17 cellular contexts compared by ENCODE assay signal in genomic region chr12:20489645-20490044, GRCh38.
DNase-seq lines count a peak whose midpoint lies in the region; ATAC-seq, FAIRE-seq and TF ChIP-seq lines count a peak whose summit lies in the region.
"Had no signal": no experiment of that assay in that cellular context is flagged by ENCODE, and none has a peak within 500 bp of the region (broad histone marks: within the 10 kb centered on the region; RNA-seq: fewer than 3 reads in every experiment).

No MANE protein-coding gene starts in this region.

- CTCF ChIA-PET in A549 (lab: Yijun Ruan, JAX): interaction anchor here (0.9 kb wide), 1 partner anchor 11 kb away, joined by 3 read pairs; no protein-coding TSS in a partner anchor

- POLR2A ChIA-PET in A549 (lab: Yijun Ruan, JAX): no interaction called here

- FAIRE-seq in A549 (lab: Jason Lieb, UNC): no peak
- FAIRE-seq in D721Med (lab: Jason Lieb, UNC): no peak
- no peak for FAIRE-seq in small intestine (lab: Jason Lieb, UNC)

- no peak for TF ChIP-seq CTCF in A549 (IDR thresholded peaks at IDR 0.05)
- TF ChIP-seq CTCF in HFFc6 (IDR thresholded peaks at IDR 0.05): no peak
- TF ChIP-seq CTCF in choroid plexus epithelial cell (conservative IDR thresholded peaks at IDR 0.05; ENCODE audit: low read depth, low read length): no peak
- TF ChIP-seq CTCF in osteocyte (IDR thresholded peaks at IDR 0.05): no peak
- no peak for TF ChIP-seq CTCF in D721Med (IDR thresholded peaks at IDR 0.05; ENCODE audit: insufficient read depth, missing control alignments)

- H3K27ac ChIP-seq in A549 (peak overlapping the region; percentile 80 to 90), small intestine (ENCODE audit: low read depth in 1 of 2, low read length in 1 of 2) (no peak overlapping the region)

- H3K27me3 ChIP-seq in small intestine (ENCODE audit: control insufficient read depth in 2 of 2, insufficient read depth in 2 of 2, low read length in 2 of 2): no peaks in the 10 kb centered on the region

- peak; percentile 41 to 59; a peak in 4 of 5 replicates for TF ChIP-seq RAD21 in A549 (conservative IDR thresholded peaks at IDR 0.05 in 1 of 2, IDR thresholded peaks at IDR 0.05 in 1 of 2)

- no peak for TF ChIP-seq POLR2A in A549 (IDR thresholded peaks at IDR 0.05; ENCODE audit: low read length)

- H3K27me3 Mint-ChIP-seq in HFFc6 (ENCODE audit: insufficient read depth): peaks cover 3% of the 10 kb centered on the region
- no peaks in the 10 kb centered on the region for H3K27me3 Mint-ChIP-seq in osteocyte (ENCODE audit: unreplicated experiment)

- H3K27ac Mint-ChIP-seq in HFFc6 (0 out of 2 replicates have a peak overlapping the region, but pooled peaks have one; percentile 10), osteocyte (ENCODE audit: unreplicated experiment) (peak overlapping the region; percentile 69)

- peaks cover 93% of the 10 kb centered on the region for H3K4me1 Mint-ChIP-seq in HFFc6 (ENCODE audit: low read depth)
- peaks cover 87% of the 10 kb centered on the region for H3K4me1 Mint-ChIP-seq in osteocyte (ENCODE audit: unreplicated experiment)

- H3K4me3 Mint-ChIP-seq in HFFc6 (no peak overlapping the region), osteocyte (ENCODE audit: unreplicated experiment) (no peak overlapping the region)

- WGBS in A549 (ENCODE audit: missing lambda C conversion rate): 20% methylated on average over 1 of the region's 1 CpG
- WGBS in small intestine, 3 donors: 67 to 81% (median 68%) methylated on average over 1 of the region's 1 CpG

- H3K4me3 ChIP-seq in A549 (no peak overlapping the region), choroid plexus epithelial cell (ENCODE audit: low read depth, low read length) (no peak overlapping the region), small intestine (ENCODE audit: low read depth in 1 of 2, low read length in 2 of 2) (no peak overlapping the region)
- H3K4me3 ChIP-seq: HAP-1 had no signal

- peak in 1 of 2 experiments; percentile 91 for DNase-seq in A549 (ENCODE audit: low read depth in 1 of 2, low spot score in 1 of 2)
- DNase-seq in HFFc6: no peak
- DNase-seq in choroid plexus epithelial cell (ENCODE audit: low read depth): peak; percentile 36
- DNase-seq in osteocyte (ENCODE audit: extremely low spot score, unreplicated experiment): no peak
- no peak for DNase-seq in germinal center (ENCODE audit: low spot score)
- DNase-seq in activated naive CD4-positive, alpha-beta T cell (lab: John Stamatoyannopoulos, UW): no peak
- no peak for DNase-seq in D721Med (ENCODE audit: insufficient read length, low spot score)
- no peak for DNase-seq in small intestine
- DNase-seq: C1 segment of cervical spinal cord, DMS79, MM.1S, NCI-H1092, NCI-H2081 treated with DMSO at 0.1 percent for 48 hours, NCI-H748 treated with DMSO at 0.1 percent for 48 hours, OCI-M1, Right ventricle myocardium superior had no signal

- TF ChIP-seq EP300 in A549 (IDR thresholded peaks at IDR 0.05): peak; percentile 79 to 89

- peaks cover 14% of the 10 kb centered on the region; the same call in 1 of the 2 replicates for H3K36me3 Mint-ChIP-seq in HFFc6 (ENCODE audit: low read depth)
- peaks cover 1% of the 10 kb centered on the region for H3K36me3 Mint-ChIP-seq in osteocyte (ENCODE audit: unreplicated experiment)

- H3K4me1 ChIP-seq in A549: peaks cover 88% of the 10 kb centered on the region
- no peaks in the 10 kb centered on the region for H3K4me1 ChIP-seq in small intestine (ENCODE audit: control insufficient read depth in 2 of 2, insufficient read depth in 1 of 2, low read depth in 1 of 2, low read length in 1 of 2)
- H3K4me1 ChIP-seq: HAP-1 had no signal

- ATAC-seq in A549: peak; percentile 48 to 66; a peak in 5 of 6 replicates

- H3K9me3 ChIP-seq in A549 (peaks cover 4% of the 10 kb centered on the region; the same call in 1 of the 3 replicates), small intestine (ENCODE audit: control insufficient read depth, low read depth) (no peaks in the 10 kb centered on the region)
- H3K9me3 ChIP-seq: HAP-1 had no signal

- peak overlapping the region; percentile 50 for H3K4me2 ChIP-seq in A549

- no peaks in the 10 kb centered on the region for H3K9me3 Mint-ChIP-seq in HFFc6
- H3K9me3 Mint-ChIP-seq in osteocyte (ENCODE audit: unreplicated experiment): no peaks in the 10 kb centered on the region

- no peaks in the 10 kb centered on the region for H3K36me3 ChIP-seq in small intestine (ENCODE audit: control insufficient read depth in 2 of 2, insufficient read depth in 2 of 2, low read length in 2 of 2)
- H3K36me3 ChIP-seq: HAP-1 had no signal

TF ChIP-seq in A549, 52 proteins besides CTCF, POLR2A, EP300 and RAD21 (continues in another document):
- no peak for TF ChIP-seq CHD4 (IDR thresholded peaks at IDR 0.05; ENCODE audit: borderline replicate concordance)
- no peak for TF ChIP-seq ZC3H11A (IDR thresholded peaks at IDR 0.05)
- TF ChIP-seq HOXB5 (CRISPR knock-in tag; IDR thresholded peaks at IDR 0.05): no peak
- no peak for TF ChIP-seq FOXS1 (CRISPR knock-in tag; IDR thresholded peaks at IDR 0.05)
- TF ChIP-seq CEBPB (IDR thresholded peaks at IDR 0.05): peak in 1 of 2 experiments; percentile 62; a peak in 1 of 4 replicates
- TF ChIP-seq EHF (CRISPR knock-in tag; IDR thresholded peaks at IDR 0.05): no peak
- TF ChIP-seq, protein P1, sequence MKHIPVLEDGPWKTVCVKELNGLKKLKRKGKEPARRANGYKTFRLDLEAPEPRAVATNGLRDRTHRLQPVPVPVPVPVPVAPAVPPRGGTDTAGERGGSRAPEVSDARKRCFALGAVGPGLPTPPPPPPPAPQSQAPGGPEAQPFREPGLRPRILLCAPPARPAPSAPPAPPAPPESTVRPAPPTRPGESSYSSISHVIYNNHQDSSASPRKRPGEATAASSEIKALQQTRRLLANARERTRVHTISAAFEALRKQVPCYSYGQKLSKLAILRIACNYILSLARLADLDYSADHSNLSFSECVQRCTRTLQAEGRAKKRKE (CRISPR knock-in tag; IDR thresholded peaks at IDR 0.05; ENCODE audit: low read depth): no peak
- no peak for TF ChIP-seq HEYL (CRISPR knock-in tag; IDR thresholded peaks at IDR 0.05)
- no peak for TF ChIP-seq CBX8 (IDR thresholded peaks at IDR 0.05)
- no peak for TF ChIP-seq BHLHE40 (IDR thresholded peaks at IDR 0.05; ENCODE audit: low read depth, low read length)
- TF ChIP-seq JUN (IDR thresholded peaks at IDR 0.05): peak; percentile 71 to 74
- TF ChIP-seq KDM5A (IDR thresholded peaks at IDR 0.05): no peak
- no peak for TF ChIP-seq TP53 (CRISPR knock-in tag; IDR thresholded peaks at IDR 0.05)
- TF ChIP-seq ESRRA (IDR thresholded peaks at IDR 0.05; ENCODE audit: borderline replicate concordance, low read length): no peak
- TF ChIP-seq, protein P2, sequence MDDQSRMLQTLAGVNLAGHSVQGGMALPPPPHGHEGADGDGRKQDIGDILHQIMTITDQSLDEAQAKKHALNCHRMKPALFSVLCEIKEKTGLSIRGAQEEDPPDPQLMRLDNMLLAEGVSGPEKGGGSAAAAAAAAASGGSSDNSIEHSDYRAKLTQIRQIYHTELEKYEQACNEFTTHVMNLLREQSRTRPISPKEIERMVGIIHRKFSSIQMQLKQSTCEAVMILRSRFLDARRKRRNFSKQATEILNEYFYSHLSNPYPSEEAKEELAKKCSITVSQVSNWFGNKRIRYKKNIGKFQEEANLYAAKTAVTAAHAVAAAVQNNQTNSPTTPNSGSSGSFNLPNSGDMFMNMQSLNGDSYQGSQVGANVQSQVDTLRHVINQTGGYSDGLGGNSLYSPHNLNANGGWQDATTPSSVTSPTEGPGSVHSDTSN (IDR thresholded peaks at IDR 0.05): peak; percentile 70
- no peak for TF ChIP-seq MYC (IDR thresholded peaks at IDR 0.05; ENCODE audit: borderline replicate concordance, low read length)
- TF ChIP-seq EHMT2 (IDR thresholded peaks at IDR 0.05; ENCODE audit: low read depth): no peak
- no peak for TF ChIP-seq MAFK (IDR thresholded peaks at IDR 0.05; ENCODE audit: partially characterized antibody)
- TF ChIP-seq SREBF2 (IDR thresholded peaks at IDR 0.05): no peak
- no peak for TF ChIP-seq PHF8 (IDR thresholded peaks at IDR 0.05; ENCODE audit: borderline replicate concordance, low read depth)
- TF ChIP-seq ZNF302 (CRISPR knock-in tag; IDR thresholded peaks at IDR 0.05): no peak
- TF ChIP-seq, protein P3, sequence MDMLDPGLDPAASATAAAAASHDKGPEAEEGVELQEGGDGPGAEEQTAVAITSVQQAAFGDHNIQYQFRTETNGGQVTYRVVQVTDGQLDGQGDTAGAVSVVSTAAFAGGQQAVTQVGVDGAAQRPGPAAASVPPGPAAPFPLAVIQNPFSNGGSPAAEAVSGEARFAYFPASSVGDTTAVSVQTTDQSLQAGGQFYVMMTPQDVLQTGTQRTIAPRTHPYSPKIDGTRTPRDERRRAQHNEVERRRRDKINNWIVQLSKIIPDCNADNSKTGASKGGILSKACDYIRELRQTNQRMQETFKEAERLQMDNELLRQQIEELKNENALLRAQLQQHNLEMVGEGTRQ (IDR thresholded peaks at IDR 0.05): no peak
- TF ChIP-seq NPAS2 (CRISPR knock-in tag; IDR thresholded peaks at IDR 0.05; ENCODE audit: borderline replicate concordance): no peak
- TF ChIP-seq RFX5 (IDR thresholded peaks at IDR 0.05): no peak
- TF ChIP-seq, protein P4, sequence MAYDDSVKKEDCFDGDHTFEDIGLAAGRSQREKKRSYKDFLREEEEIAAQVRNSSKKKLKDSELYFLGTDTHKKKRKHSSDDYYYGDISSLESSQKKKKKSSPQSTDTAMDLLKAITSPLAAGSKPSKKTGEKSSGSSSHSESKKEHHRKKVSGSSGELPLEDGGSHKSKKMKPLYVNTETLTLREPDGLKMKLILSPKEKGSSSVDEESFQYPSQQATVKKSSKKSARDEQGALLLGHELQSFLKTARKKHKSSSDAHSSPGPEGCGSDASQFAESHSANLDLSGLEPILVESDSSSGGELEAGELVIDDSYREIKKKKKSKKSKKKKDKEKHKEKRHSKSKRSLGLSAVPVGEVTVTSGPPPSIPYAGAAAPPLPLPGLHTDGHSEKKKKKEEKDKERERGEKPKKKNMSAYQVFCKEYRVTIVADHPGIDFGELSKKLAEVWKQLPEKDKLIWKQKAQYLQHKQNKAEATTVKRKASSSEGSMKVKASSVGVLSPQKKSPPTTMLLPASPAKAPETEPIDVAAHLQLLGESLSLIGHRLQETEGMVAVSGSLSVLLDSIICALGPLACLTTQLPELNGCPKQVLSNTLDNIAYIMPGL (CRISPR knock-in tag; IDR thresholded peaks at IDR 0.05; ENCODE audit: borderline replicate concordance): no peak
- no peak for TF ChIP-seq KDM1A (IDR thresholded peaks at IDR 0.05; ENCODE audit: low read depth)

Comparison
In these comparisons a context has a peak if more than half of its experiments do, and no peak if none do; other contexts are left out.
1. H3K27ac ChIP-seq: peak in A549 (2 of 2); none in small intestine (0 of 2).